Comparison of ENCODE assay signal across 5 cellular contexts in the genomic region with DNA sequence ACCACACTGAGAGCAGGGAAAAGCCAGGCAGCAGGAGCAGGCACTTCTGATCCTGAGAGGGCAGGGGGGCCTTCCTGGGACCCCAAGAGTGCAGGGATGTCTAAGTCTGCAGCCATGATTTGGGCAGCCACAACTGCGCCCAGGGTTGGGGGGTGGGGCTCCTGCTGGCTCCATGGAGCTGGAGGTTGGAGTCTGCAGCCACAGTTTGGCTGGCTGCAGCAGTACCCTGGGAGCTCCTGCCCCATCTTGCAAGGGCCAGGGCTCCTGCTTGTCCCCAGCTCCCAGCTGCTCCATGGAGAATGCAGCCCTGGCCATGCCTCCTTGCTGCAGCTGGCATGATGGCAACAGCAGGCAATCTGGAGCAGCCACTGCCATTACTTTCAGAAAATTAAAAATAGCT.
"Had no signal": no experiment of that assay in that cellular context is flagged by ENCODE, and none has a peak within 500 bp of the region (broad histone marks: within the 10 kb centered on the region; RNA-seq: fewer than 3 reads in every experiment).

No MANE protein-coding gene starts in this region.

- FAIRE-seq: HepG2, HTR-8/SVneo, K562 had no signal

- H3K27ac ChIP-seq: HL-60 had no signal

- DNase-seq: IMR-90 had no signal

- H3K4me3 ChIP-seq: K562 had no signal
